Comparison of ENCODE assay signal across 1 cellular context in genomic region chrX:46328133-46328532, GRCh38.
TF ChIP-seq lines count a peak whose summit lies in the region.

No MANE protein-coding gene starts in this region.

TF ChIP-seq in endothelial cell of umbilical vein, 7 proteins besides CTCF, POLR2A, EP300 and RAD21 (continued from another document):
- TF ChIP-seq FOS (IDR thresholded peaks at IDR 0.05; ENCODE audit: borderline replicate concordance, insufficient read depth, low read length) (no peak), MYC (IDR thresholded peaks at IDR 0.05; ENCODE audit: low read depth, low read length) (no peak), JUN (IDR thresholded peaks at IDR 0.05; ENCODE audit: borderline replicate concordance, insufficient read depth, insufficient read length, low read depth) (no peak)
